In the genomic region with DNA sequence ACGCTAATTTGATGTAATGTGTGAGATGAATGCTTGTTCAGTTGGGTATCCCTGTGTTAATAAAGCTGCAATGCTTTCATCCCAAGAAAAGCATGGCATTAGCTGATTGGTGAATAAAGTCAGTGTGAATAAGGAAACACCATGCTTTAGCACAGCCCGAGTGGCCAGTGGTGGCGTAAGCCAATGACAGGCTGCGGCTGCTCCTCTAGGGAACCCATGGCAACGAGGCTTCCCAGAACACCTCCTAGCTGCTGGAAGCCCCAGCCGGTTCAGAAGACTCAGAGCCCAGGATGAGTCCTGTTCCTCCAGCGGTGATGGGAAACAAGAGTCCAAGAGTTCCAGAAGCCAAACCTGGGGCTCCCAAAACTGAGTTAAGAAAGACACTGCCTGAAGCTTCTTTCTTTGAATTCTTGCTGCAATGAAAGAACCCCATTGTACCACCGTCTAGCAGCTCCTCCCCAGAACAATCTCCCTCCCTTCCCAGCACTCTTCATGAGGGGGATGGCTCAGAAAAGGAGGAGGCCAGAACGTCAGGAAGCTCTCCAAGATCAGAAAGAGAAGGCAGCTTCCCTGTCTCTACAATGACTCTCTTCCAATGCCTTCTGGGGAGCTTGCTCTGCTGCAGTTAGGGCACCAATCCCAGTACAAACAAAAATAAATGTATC, we compare ENCODE assay signal across 22 cellular contexts. TPM values are rescaled to one million over a fixed set of nuclear protein-coding genes. Genes with fewer than 3 reads are reported as not detected.
A peak's percentile ranks its signal among the peaks of the same experiment; 100 is the strongest.
DNase-seq lines count a peak whose midpoint lies in the region; ATAC-seq, FAIRE-seq and TF ChIP-seq lines count a peak whose summit lies in the region.
"Had no signal": no experiment of that assay in that cellular context is flagged by ENCODE, and none has a peak within 500 bp of the region (broad histone marks: within the 10 kb centered on the region; RNA-seq: fewer than 3 reads in every experiment).

No MANE protein-coding gene starts in this region.

- DNase-seq in Ammon's horn (ENCODE audit: low spot score) (peak; percentile 43), RPMI7951 (ENCODE audit: low read depth) (peak; percentile 11), medulla oblongata (ENCODE audit: extremely low spot score) (peak; percentile 64), sciatic nerve (ENCODE audit: low spot score) (peak; percentile 42), cerebellar cortex (ENCODE audit: low spot score) (no peak), D721Med (ENCODE audit: insufficient read length, low spot score) (no peak)
- DNase-seq: CD4-positive, alpha-beta T cell; DMS153; GOT3; NCI-H1694; NCI-H2081; NCI-H2171 treated with DMSO at 0.1 percent for 48 hours; NCI-H524 treated with DMSO at 0.1 percent for 48 hours; NCI-H82 had no signal

- FAIRE-seq in D721Med (lab: Jason Lieb, UNC), result no peak
- FAIRE-seq: A204.1, G401.6, GM18507 had no signal

- TF ChIP-seq CTCF in D721Med (IDR thresholded peaks at IDR 0.05; ENCODE audit: insufficient read depth, missing control alignments), result no peak

- ATAC-seq in sciatic nerve (peak; percentile 70), HG02884 (IDR thresholded peaks at IDR 0.05; ENCODE audit: unreplicated experiment) (no peak), GM18861 (IDR thresholded peaks at IDR 0.05; ENCODE audit: unreplicated experiment) (no peak)
- ATAC-seq: HCT116, Panc1 had no signal

- intact Hi-C loops in sciatic nerve (cut with DNase I), result no loop called here

RNA-seq across cellular contexts. Expression of gene TSHZ3, which starts 58.2 kb away (rescaled TPM):
- 8.5 and 9.9 TPM in 2 replicates for total RNA-seq in RPMI7951 (2014; rRNA removed; shearing (Covaris generic))
- total RNA-seq in sciatic nerve, result 32.8 TPM
- total RNA-seq: Caco-2 had no signal

Comparison
In these comparisons a context has a peak if more than half of its experiments do, and no peak if none do; other contexts are left out.
1. DNase-seq: peak in Ammon's horn (single experiment), RPMI7951 (single experiment), medulla oblongata (single experiment) and sciatic nerve (single experiment); none in cerebellar cortex (single experiment) and D721Med (single experiment).